Comparison of ENCODE assay signal across 1 cellular context in the genomic region with DNA sequence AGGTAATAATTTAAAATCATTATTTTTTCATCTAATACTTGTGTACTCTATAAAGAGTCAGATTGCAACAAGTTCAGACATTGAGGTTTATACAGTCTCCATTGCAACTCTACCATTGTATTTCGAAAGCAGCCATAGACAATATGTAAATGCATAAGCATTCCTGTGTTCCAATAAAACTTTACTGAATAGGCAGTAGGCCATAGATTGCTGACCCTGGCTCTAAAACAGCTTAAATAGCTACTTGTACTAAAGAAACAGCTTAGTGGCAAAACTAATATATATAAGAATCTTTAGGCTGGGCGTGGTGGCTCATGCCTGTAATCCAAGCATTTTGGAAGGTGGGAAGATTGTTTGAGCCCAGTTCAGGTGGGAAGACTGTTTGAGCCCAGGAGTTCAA.
TF ChIP-seq lines count a peak whose summit lies in the region.

No MANE protein-coding gene starts in this region.

TF ChIP-seq in GM23338, 12 proteins besides CTCF, POLR2A, EP300 and RAD21 (continued from another document):
- TF ChIP-seq, protein P1, sequence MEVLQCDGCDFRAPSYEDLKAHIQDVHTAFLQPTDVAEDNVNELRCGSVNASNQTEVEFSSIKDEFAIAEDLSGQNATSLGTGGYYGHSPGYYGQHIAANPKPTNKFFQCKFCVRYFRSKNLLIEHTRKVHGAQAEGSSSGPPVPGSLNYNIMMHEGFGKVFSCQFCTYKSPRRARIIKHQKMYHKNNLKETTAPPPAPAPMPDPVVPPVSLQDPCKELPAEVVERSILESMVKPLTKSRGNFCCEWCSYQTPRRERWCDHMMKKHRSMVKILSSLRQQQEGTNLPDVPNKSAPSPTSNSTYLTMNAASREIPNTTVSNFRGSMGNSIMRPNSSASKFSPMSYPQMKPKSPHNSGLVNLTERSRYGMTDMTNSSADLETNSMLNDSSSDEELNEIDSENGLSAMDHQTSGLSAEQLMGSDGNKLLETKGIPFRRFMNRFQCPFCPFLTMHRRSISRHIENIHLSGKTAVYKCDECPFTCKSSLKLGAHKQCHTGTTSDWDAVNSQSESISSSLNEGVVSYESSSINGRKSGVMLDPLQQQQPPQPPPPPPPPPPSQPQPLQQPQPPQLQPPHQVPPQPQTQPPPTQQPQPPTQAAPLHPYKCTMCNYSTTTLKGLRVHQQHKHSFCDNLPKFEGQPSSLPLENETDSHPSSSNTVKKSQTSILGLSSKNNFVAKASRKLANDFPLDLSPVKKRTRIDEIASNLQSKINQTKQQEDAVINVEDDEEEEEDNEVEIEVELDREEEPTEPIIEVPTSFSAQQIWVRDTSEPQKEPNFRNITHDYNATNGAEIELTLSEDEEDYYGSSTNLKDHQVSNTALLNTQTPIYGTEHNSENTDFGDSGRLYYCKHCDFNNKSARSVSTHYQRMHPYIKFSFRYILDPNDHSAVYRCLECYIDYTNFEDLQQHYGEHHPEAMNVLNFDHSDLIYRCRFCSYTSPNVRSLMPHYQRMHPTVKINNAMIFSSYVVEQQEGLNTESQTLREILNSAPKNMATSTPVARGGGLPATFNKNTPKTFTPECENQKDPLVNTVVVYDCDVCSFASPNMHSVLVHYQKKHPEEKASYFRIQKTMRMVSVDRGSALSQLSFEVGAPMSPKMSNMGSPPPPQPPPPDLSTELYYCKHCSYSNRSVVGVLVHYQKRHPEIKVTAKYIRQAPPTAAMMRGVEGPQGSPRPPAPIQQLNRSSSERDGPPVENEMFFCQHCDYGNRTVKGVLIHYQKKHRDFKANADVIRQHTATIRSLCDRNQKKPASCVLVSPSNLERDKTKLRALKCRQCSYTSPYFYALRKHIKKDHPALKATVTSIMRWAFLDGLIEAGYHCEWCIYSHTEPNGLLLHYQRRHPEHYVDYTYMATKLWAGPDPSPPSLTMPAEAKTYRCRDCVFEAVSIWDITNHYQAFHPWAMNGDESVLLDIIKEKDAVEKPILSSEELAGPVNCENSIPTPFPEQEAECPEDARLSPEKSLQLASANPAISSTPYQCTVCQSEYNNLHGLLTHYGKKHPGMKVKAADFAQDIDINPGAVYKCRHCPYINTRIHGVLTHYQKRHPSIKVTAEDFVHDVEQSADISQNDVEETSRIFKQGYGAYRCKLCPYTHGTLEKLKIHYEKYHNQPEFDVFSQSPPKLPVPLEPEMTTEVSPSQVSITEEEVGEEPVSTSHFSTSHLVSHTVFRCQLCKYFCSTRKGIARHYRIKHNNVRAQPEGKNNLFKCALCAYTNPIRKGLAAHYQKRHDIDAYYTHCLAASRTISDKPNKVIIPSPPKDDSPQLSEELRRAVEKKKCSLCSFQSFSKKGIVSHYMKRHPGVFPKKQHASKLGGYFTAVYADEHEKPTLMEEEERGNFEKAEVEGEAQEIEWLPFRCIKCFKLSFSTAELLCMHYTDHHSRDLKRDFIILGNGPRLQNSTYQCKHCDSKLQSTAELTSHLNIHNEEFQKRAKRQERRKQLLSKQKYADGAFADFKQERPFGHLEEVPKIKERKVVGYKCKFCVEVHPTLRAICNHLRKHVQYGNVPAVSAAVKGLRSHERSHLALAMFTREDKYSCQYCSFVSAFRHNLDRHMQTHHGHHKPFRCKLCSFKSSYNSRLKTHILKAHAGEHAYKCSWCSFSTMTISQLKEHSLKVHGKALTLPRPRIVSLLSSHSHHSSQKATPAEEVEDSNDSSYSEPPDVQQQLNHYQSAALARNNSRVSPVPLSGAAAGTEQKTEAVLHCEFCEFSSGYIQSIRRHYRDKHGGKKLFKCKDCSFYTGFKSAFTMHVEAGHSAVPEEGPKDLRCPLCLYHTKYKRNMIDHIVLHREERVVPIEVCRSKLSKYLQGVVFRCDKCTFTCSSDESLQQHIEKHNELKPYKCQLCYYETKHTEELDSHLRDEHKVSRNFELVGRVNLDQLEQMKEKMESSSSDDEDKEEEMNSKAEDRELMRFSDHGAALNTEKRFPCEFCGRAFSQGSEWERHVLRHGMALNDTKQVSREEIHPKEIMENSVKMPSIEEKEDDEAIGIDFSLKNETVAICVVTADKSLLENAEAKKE (CRISPR knock-in tag; IDR thresholded peaks at IDR 0.05): no peak
- no peak for TF ChIP-seq NANOG (IDR thresholded peaks at IDR 0.05; ENCODE audit: borderline replicate concordance)
- no peak for TF ChIP-seq POLR2AphosphoS5 (IDR thresholded peaks at IDR 0.05; ENCODE audit: low read depth)
- TF ChIP-seq, protein P2, sequence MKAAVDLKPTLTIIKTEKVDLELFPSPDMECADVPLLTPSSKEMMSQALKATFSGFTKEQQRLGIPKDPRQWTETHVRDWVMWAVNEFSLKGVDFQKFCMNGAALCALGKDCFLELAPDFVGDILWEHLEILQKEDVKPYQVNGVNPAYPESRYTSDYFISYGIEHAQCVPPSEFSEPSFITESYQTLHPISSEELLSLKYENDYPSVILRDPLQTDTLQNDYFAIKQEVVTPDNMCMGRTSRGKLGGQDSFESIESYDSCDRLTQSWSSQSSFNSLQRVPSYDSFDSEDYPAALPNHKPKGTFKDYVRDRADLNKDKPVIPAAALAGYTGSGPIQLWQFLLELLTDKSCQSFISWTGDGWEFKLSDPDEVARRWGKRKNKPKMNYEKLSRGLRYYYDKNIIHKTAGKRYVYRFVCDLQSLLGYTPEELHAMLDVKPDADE (IDR thresholded peaks at IDR 0.05): no peak
- TF ChIP-seq, protein P3, sequence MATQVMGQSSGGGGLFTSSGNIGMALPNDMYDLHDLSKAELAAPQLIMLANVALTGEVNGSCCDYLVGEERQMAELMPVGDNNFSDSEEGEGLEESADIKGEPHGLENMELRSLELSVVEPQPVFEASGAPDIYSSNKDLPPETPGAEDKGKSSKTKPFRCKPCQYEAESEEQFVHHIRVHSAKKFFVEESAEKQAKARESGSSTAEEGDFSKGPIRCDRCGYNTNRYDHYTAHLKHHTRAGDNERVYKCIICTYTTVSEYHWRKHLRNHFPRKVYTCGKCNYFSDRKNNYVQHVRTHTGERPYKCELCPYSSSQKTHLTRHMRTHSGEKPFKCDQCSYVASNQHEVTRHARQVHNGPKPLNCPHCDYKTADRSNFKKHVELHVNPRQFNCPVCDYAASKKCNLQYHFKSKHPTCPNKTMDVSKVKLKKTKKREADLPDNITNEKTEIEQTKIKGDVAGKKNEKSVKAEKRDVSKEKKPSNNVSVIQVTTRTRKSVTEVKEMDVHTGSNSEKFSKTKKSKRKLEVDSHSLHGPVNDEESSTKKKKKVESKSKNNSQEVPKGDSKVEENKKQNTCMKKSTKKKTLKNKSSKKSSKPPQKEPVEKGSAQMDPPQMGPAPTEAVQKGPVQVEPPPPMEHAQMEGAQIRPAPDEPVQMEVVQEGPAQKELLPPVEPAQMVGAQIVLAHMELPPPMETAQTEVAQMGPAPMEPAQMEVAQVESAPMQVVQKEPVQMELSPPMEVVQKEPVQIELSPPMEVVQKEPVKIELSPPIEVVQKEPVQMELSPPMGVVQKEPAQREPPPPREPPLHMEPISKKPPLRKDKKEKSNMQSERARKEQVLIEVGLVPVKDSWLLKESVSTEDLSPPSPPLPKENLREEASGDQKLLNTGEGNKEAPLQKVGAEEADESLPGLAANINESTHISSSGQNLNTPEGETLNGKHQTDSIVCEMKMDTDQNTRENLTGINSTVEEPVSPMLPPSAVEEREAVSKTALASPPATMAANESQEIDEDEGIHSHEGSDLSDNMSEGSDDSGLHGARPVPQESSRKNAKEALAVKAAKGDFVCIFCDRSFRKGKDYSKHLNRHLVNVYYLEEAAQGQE (IDR thresholded peaks at IDR 0.05; ENCODE audit: unreplicated experiment): no peak
- no peak for TF ChIP-seq EZH2 (IDR thresholded peaks at IDR 0.05; ENCODE audit: low read depth, unreplicated experiment)
- no peak for TF ChIP-seq ZNF331 (CRISPR knock-in tag; IDR thresholded peaks at IDR 0.05; ENCODE audit: low read depth)
- TF ChIP-seq CREB1 (CRISPR knock-in tag; IDR thresholded peaks at IDR 0.05; ENCODE audit: low read depth): no peak
- no peak for TF ChIP-seq STAT1 (IDR thresholded peaks at IDR 0.05; ENCODE audit: unreplicated experiment)
- no peak for TF ChIP-seq EZH2phosphoT487 (IDR thresholded peaks at IDR 0.05; ENCODE audit: unreplicated experiment)
TF ChIP-seq in GM23338: peak in this region for 0.
